In genomic region chr6:28258877-28259777, GRCh38 we compare ENCODE assay signal across 8 cellular contexts. TPM values are rescaled to one million over a fixed set of nuclear protein-coding genes. Genes with fewer than 3 reads are reported as not detected.
DNase-seq lines count a peak whose midpoint lies in the region; ATAC-seq, FAIRE-seq and TF ChIP-seq lines count a peak whose summit lies in the region.

NKAPL (plus strand) TSS chr6:28259297; CDS start chr6:28259372, 75 bp downstream.

- ATAC-seq in T-cell (replicated peaks in 1 of 4), result peak in 3 of 4 experiments; percentile 62 to 85 (median 68)

- no peaks in the 10 kb centered on the region for H3K4me1 ChIP-seq in astrocyte (ENCODE audit: insufficient read depth, low read length)

- CTCF ChIA-PET in T-cell (lab: Charles Lee), result interaction anchor here in 1 of 2 donors (1.2 kb wide), 1 partner anchor 8 kb away, joined by 4 read pairs; the partner anchor contains the start of gene ZSCAN26

- H3K36me3 Mint-ChIP-seq in T-cell (peaks cover 7% of the 10 kb centered on the region), astrocyte (ENCODE audit: low read depth, unreplicated experiment) (no peaks in the 10 kb centered on the region)

- H3K9me3 Mint-ChIP-seq in T-cell (peaks cover 0 to 5% (median 3%) of the 10 kb centered on the region in 3 donors), astrocyte (ENCODE audit: unreplicated experiment) (no peaks in the 10 kb centered on the region)

- H4K20me1 ChIP-seq in astrocyte (ENCODE audit: insufficient read depth, low read length), result no peaks in the 10 kb centered on the region

- peak; percentile 34 for FAIRE-seq in astrocyte (lab: Jason Lieb, UNC)

- H3K9me3 ChIP-seq in astrocyte (ENCODE audit: insufficient read depth, low read depth, low read length), result peaks cover 15% of the 10 kb centered on the region
- H3K9me3 ChIP-seq in iPS-18c (ENCODE audit: control insufficient read depth, insufficient read depth, low read length), result no peaks in the 10 kb centered on the region

- H3K4me3 Mint-ChIP-seq in T-cell (peak within 1 kb of the TSS; percentile 34 to 50 (median 36)), astrocyte (ENCODE audit: unreplicated experiment) (no peak within 1 kb of the TSS)

- H3K9ac ChIP-seq in astrocyte (ENCODE audit: low read length), result no peak within 1 kb of the TSS

- POLR2A ChIA-PET in T-cell (lab: Charles Lee), result no interaction called here

- H3K4me2 ChIP-seq in astrocyte (ENCODE audit: low read length), result peak within 1 kb of the TSS; percentile 82

- H3K27ac ChIP-seq in astrocyte (ENCODE audit: low read depth, low read length), result no peak within 1 kb of the TSS

- no peaks in the 10 kb centered on the region for H3K79me2 ChIP-seq in astrocyte (ENCODE audit: insufficient read depth, low read length)

- peak within 1 kb of the TSS; percentile 97 for H2AFZ ChIP-seq in astrocyte (ENCODE audit: low read depth, low read length)

- DNase-seq in T-cell (peak in 32 of 34 experiments; percentile 10 to 61 (median 44)), astrocyte (ENCODE audit: low read depth) (peak; percentile 51), COR-L47 (lab: John Stamatoyannopoulos, UW) (no peak), NCI-H1694 (lab: John Stamatoyannopoulos, UW) (no peak), NCI-H446 (lab: John Stamatoyannopoulos, UW) (no peak), NCI-H526 treated with DMSO at 0.1 percent for 48 hours (lab: John Stamatoyannopoulos, UW) (no peak)
- peak; percentile 42 to 62 (median 48) for DNase-seq in stimulated activated CD4-positive, alpha-beta T cell treated with anti-CD3 and anti-CD28 coated beads, Interleukin-12 subunit alpha, Interleukin-12 subunit beta, amount 100 ng/mL, for 48 hours (ENCODE audit: low read depth in 2 of 3, low spot score in 1 of 3)

- H3K27me3 ChIP-seq in astrocyte (ENCODE audit: insufficient read depth, low read length), result peaks cover 5% of the 10 kb centered on the region

- H3K36me3 ChIP-seq in astrocyte (ENCODE audit: insufficient read depth, low read length), result no peaks in the 10 kb centered on the region

- TF ChIP-seq CTCF in astrocyte (IDR thresholded peaks at IDR 0.05; ENCODE audit: insufficient read depth, low read depth, low read length), result no peak

- H3K27ac Mint-ChIP-seq in T-cell (peak within 1 kb of the TSS; percentile 39 to 58), astrocyte (ENCODE audit: unreplicated experiment) (no peak within 1 kb of the TSS)

- peak within 1 kb of the TSS; percentile 62 for H3K4me3 ChIP-seq in astrocyte (ENCODE audit: insufficient read depth, low read depth, low read length)
- H3K4me3 ChIP-seq in iPS-18c (ENCODE audit: insufficient read depth, low read depth, low read length), result peak within 1 kb of the TSS; percentile 10; the same call in 1 of the 2 replicates

- H3K4me1 Mint-ChIP-seq in T-cell, result peaks cover 0 to 10% (median 10%) of the 10 kb centered on the region in 3 donors
- no peaks in the 10 kb centered on the region for H3K4me1 Mint-ChIP-seq in astrocyte (ENCODE audit: low read depth, unreplicated experiment)

- H3K27me3 Mint-ChIP-seq in T-cell, result peaks cover 8 to 10% of the 10 kb centered on the region in 2 donors
- peaks cover 8% of the 10 kb centered on the region for H3K27me3 Mint-ChIP-seq in astrocyte (ENCODE audit: low read depth, unreplicated experiment)

RNA-seq across cellular contexts. Expression of gene NKAPL, which starts in this region (rescaled TPM):
- under 1 TPM in 1 of 5 donors, not detected in 4; 0.32 TPM for total RNA-seq in T-cell
- total RNA-seq in astrocyte, result not detected in 2 replicates

Comparison
In these comparisons a context has a peak if more than half of its experiments do, and no peak if none do; other contexts are left out.
1. Peak in DNase-seq and ATAC-seq in T-cell; RNA of the gene not detected or under 1 TPM.
2. Peak in DNase-seq, H3K4me3 ChIP-seq and H3K4me2 ChIP-seq in astrocyte; RNA of the gene not detected or under 1 TPM.
3. DNase-seq: peak in stimulated activated CD4-positive, alpha-beta T cell treated with anti-CD3 and anti-CD28 coated beads, Interleukin-12 subunit alpha, Interleukin-12 subunit beta, amount 100 ng/mL, for 48 hours (3 of 3); none in COR-L47 (single experiment), NCI-H1694 (single experiment), NCI-H446 (0 of 2) and NCI-H526 treated with DMSO at 0.1 percent for 48 hours (single experiment).